8 cellular contexts compared by ENCODE assay signal in genomic region chr11:1832181-1832988, GRCh38. TPM values are rescaled to one million over a fixed set of nuclear protein-coding genes. Genes with fewer than 3 reads are reported as not detected.
A peak's percentile ranks its signal among the peaks of the same experiment; 100 is the strongest.
DNase-seq lines count a peak whose midpoint lies in the region; ATAC-seq, FAIRE-seq and TF ChIP-seq lines count a peak whose summit lies in the region.

No MANE protein-coding gene starts in this region.

- BruUV-seq in GM12878 (replicated peaks; lab: Mats Ljungman, UMichigan), result no TSS peak

- in situ Hi-C loops in GM12878 (cut with MboI), result no loop called here

- 12% methylated on average over 31 of the region's 45 CpGs for WGBS in GM12878 (ENCODE audit: insufficient coverage, insufficient replicate concordance, low lambda C conversion rate, missing lambda C conversion rate)

- RAD21 ChIA-PET in GM12878 (lab: Charles Lee; ENCODE audit: unreplicated experiment), result interaction anchor here (0.6 to 7.5 kb wide), 13 partner anchors 24 to 319 kb away, joined by 3 to 107 read pairs (median 5); partner anchors contain the start of gene KRTAP5-6

- H3K27me3 ChIP-seq in AG04450 (ENCODE audit: control insufficient read depth, insufficient read depth, low read length), result peaks cover 11% of the 10 kb centered on the region
- H3K27me3 ChIP-seq in GM12878 (replicated peaks in 1 of 2; ENCODE audit: control insufficient read depth in 2 of 2, insufficient read depth in 2 of 2, low read length in 1 of 2), result no peaks in the 10 kb centered on the region; a peak in 2 of 4 replicates
- peaks cover 13% of the 10 kb centered on the region for H3K27me3 ChIP-seq in iPS-20b (ENCODE audit: insufficient read depth, low read length)

- H3K4me2 ChIP-seq in GM12878 (ENCODE audit: control insufficient read depth, insufficient read depth), result no peak overlapping the region

- H3K9ac ChIP-seq in GM12878 (ENCODE audit: control insufficient read depth, insufficient read depth, low read length) (no peak overlapping the region), iPS-20b (ENCODE audit: low read depth, low read length) (no peak overlapping the region)

- FAIRE-seq in GM12878 (lab: Jason Lieb, UNC), result no peak

- H3K4me3 ChIP-seq in AG04450 (ENCODE audit: low read depth, low read length), result no peak overlapping the region
- H3K4me3 ChIP-seq in GM12878, result no peak overlapping the region
- peak overlapping the region; percentile 44; the same call in 1 of the 2 replicates for H3K4me3 ChIP-seq in iPS-20b (ENCODE audit: low read length)

- SMC1A ChIA-PET in GM12878 (lab: Charles Lee; ENCODE audit: uncharacterized antibody, unreplicated experiment), result interaction anchor here (0.6 to 5.9 kb wide), 13 partner anchors 10 to 319 kb away, joined by 3 to 65 read pairs (median 4); no protein-coding TSS in a partner anchor

- H4K20me1 ChIP-seq in GM12878 (ENCODE audit: control insufficient read depth, insufficient read depth), result no peaks in the 10 kb centered on the region

- ATAC-seq in GM12878 (peak; percentile 81), HG02852 (IDR thresholded peaks at IDR 0.05; ENCODE audit: unreplicated experiment) (no peak)

- H3K9me3 ChIP-seq in AG04450 (ENCODE audit: control insufficient read depth, insufficient read depth, low read length) (no peaks in the 10 kb centered on the region), GM12878 (replicated peaks; ENCODE audit: control insufficient read depth, insufficient read depth, low read length) (no peaks in the 10 kb centered on the region), iPS-20b (ENCODE audit: insufficient read depth, low read depth, low read length) (no peaks in the 10 kb centered on the region)

- peak; percentile 68 for TF ChIP-seq RAD21 in GM12878 (IDR thresholded peaks at IDR 0.05; ENCODE audit: insufficient read depth, low read depth, low read length)

- H3K79me2 ChIP-seq in GM12878 (ENCODE audit: control insufficient read depth, insufficient read depth, low read length), result no peaks in the 10 kb centered on the region

- H3K4me1 ChIP-seq in GM12878 (ENCODE audit: control insufficient read depth, insufficient read depth, low read length) (no peaks in the 10 kb centered on the region), iPS-20b (ENCODE audit: insufficient read depth, low read length) (no peaks in the 10 kb centered on the region)

- no peak overlapping the region for H2AFZ ChIP-seq in GM12878 (ENCODE audit: control insufficient read depth, low read depth, low read length)

- H3K36me3 ChIP-seq in GM12878 (ENCODE audit: control insufficient read depth in 2 of 2, insufficient read depth in 2 of 2, low read length in 1 of 2) (no peaks in the 10 kb centered on the region), iPS-20b (ENCODE audit: insufficient read depth, low read depth, low read length) (no peaks in the 10 kb centered on the region)

- no peak for TF ChIP-seq POLR2A in GM12878 (IDR thresholded peaks at IDR 0.05; ENCODE audit: low read depth, low read length)

- CTCF ChIA-PET in AG04450 (lab: Charles Lee), result interaction anchor here (0.6 to 6.1 kb wide), 40 partner anchors 10 to 320 kb away, joined by 3 to 300 read pairs (median 4); partner anchors contain the start of genes KRTAP5-6 and MRPL23
- CTCF ChIA-PET in GM12878 (lab: Yijun Ruan, JAX), result interaction anchor here (0.7 to 7.9 kb wide), 28 partner anchors 8 to 324 kb away, joined by 3 to 187 read pairs (median 5); partner anchors contain the start of genes KRTAP5-6 and LSP1

- no peak overlapping the region for H3K27ac ChIP-seq in AG04450 (ENCODE audit: low read depth, low read length)
- H3K27ac ChIP-seq in GM12878 (ENCODE audit: control insufficient read depth, insufficient read depth), result no peak overlapping the region
- H3K27ac ChIP-seq in iPS-20b (ENCODE audit: low read length), result no peak overlapping the region

- TF ChIP-seq CTCF in AG04450 (IDR thresholded peaks at IDR 0.05; ENCODE audit: low read depth, low read length), result peak; percentile 96
- TF ChIP-seq CTCF in GM20000 (IDR thresholded peaks at IDR 0.05; ENCODE audit: extremely low read depth, missing control alignments), result peak; percentile 88
- TF ChIP-seq CTCF in GM12878 (IDR thresholded peaks at IDR 0.05 in 2 of 3, conservative IDR thresholded peaks at IDR 0.05 in 1 of 3; ENCODE audit: control insufficient read depth in 2 of 3, extremely low read depth in 1 of 3, insufficient read depth in 1 of 3, low read depth in 3 of 3, low read length in 3 of 3), result peak; percentile 76 to 95 (median 76)

- no peak for TF ChIP-seq EP300 in GM12878 (IDR thresholded peaks at IDR 0.05; ENCODE audit: borderline replicate concordance in 1 of 2, control insufficient read depth in 1 of 2, low read depth in 2 of 2, low read length in 2 of 2)

- intact Hi-C loops in GM12878 (cut with micrococcal nuclease; ENCODE audit: unreplicated experiment), result loop anchor here (1.0 to 5.0 kb wide), 2 partner anchors 138 to 180 kb away; no protein-coding TSS in a partner anchor

- DNase-seq in AG04450 (ENCODE audit: low read depth, low spot score) (no peak), GM20000 (ENCODE audit: low spot score) (peak; percentile 90), T-helper 9 cell (peak; percentile 73), GM12878 (ENCODE audit: low read depth, low spot score) (no peak), OCI-M2 (lab: John Stamatoyannopoulos, UW; ENCODE audit: unreplicated experiment) (no peak)
- peak; percentile 46 for DNase-seq in stimulated activated CD4-positive, alpha-beta T cell treated with anti-CD3 and anti-CD28 coated beads, Interleukin-2, amount 100 ng/mL, for 4 hours (ENCODE audit: low read depth)

- POLR2A ChIA-PET in AG04450 (lab: Yijun Ruan, JAX) (interaction anchor here (0.7 to 1.6 kb wide), 3 partner anchors 24 to 138 kb away, joined by 3 to 8 read pairs (median 4); no protein-coding TSS in a partner anchor), GM12878 (lab: Charles Lee) (interaction anchor here (1.0 kb wide), 1 partner anchor 170 kb away, joined by 3 read pairs; no protein-coding TSS in a partner anchor)

RNA-seq across cellular contexts. Expression of gene SYT8, which starts 2.4 kb away (rescaled TPM):
- polyA plus RNA-seq in AG04450 (2011; rRNA removed), result not detected in 2 replicates
- polyA minus RNA-seq in AG04450 (2011; rRNA and poly(A)+ RNA removed), result not detected in 2 replicates
- not detected in 2 replicates for total RNA-seq in GM12878 (2013; cell fraction: nucleolus; rRNA removed)
- not detected in 2 replicates for total RNA-seq in GM12878 (2014; rRNA removed)
- not detected in 2 replicates for total RNA-seq in GM12878 (2014; rRNA removed; fragmentation: Illumina TruSeq; extraction: Trizol)
- 0.19 TPM in 1 of 2 replicates, not detected in the other for total RNA-seq in GM12878 (2021)
- polyA plus RNA-seq in GM12878 (2011; ENCODE audit: low read depth), result 0.16 TPM
- not detected in 2 replicates for polyA plus RNA-seq in GM12878 (2011; rRNA removed)
- polyA plus RNA-seq in GM12878 (2011; cell fraction: cytosol; rRNA removed), result 0.09 TPM in 1 of 2 replicates, not detected in the other
- polyA plus RNA-seq in GM12878 (2011; cell fraction: nucleus; rRNA removed), result 1.3 and 1.4 TPM in 2 replicates
- 0.16 and 0.46 TPM in 2 replicates for polyA plus RNA-seq in GM12878 (2012)
- polyA plus RNA-seq in GM12878 (2014; fragmentation: Illumina TruSeq; extraction: Trizol), result not detected in 2 replicates
- polyA plus RNA-seq in GM12878 (2014; fragmentation: Nextera tagmentation; extraction: Ambion mirVana), result not detected
- polyA plus RNA-seq in GM12878 (2014; rRNA removed), result 0.44 TPM in 1 of 2 replicates, not detected in the other
- not detected for polyA plus RNA-seq in GM12878 (2016; fragmentation: Nextera tagmentation; extraction: Ambion mirVana)
- polyA minus RNA-seq in GM12878 (2011; rRNA and poly(A)+ RNA removed), result not detected in 2 replicates
- polyA minus RNA-seq in GM12878 (2011; cell fraction: cytosol; rRNA and poly(A)+ RNA removed), result not detected in 2 replicates
- polyA minus RNA-seq in GM12878 (2011; cell fraction: nucleus; rRNA and poly(A)+ RNA removed), result 0.19 TPM in 1 of 2 replicates, not detected in the other

RNA-seq across cellular contexts. Expression of gene TNNI2, which starts 6.4 kb away (rescaled TPM):
- polyA plus RNA-seq in AG04450 (2011; rRNA removed) (not detected in 2 replicates), GM12878 (2011; rRNA removed) (0.35 TPM in 1 of 2 replicates, not detected in the other), GM12878 (2014; fragmentation: Illumina TruSeq; extraction: Trizol) (not detected in 2 replicates), GM12878 (2014; fragmentation: Nextera tagmentation; extraction: Ambion mirVana) (under 1 TPM; 0.14 to 0.33 TPM), GM12878 (2014; rRNA removed) (0.37 and 0.56 TPM in 2 replicates), GM12878 (2016; fragmentation: Nextera tagmentation; extraction: Ambion mirVana) (not detected)
- polyA minus RNA-seq in AG04450 (2011; rRNA and poly(A)+ RNA removed), result not detected in 2 replicates
- total RNA-seq in GM12878 (2013; cell fraction: nucleolus; rRNA removed), result not detected in 2 replicates
- total RNA-seq in GM12878 (2014; rRNA removed) (0.76 and 0.79 TPM in 2 replicates), GM12878 (2014; rRNA removed; fragmentation: Illumina TruSeq; extraction: Trizol) (0.37 TPM in 1 of 2 replicates, not detected in the other), GM12878 (2021) (0.38 and 0.61 TPM in 2 replicates)
- polyA plus RNA-seq in GM12878 (2011; ENCODE audit: low read depth), result not detected
- 0.17 and 0.24 TPM in 2 replicates for polyA plus RNA-seq in GM12878 (2011; cell fraction: cytosol; rRNA removed)
- 0.57 and 0.87 TPM in 2 replicates for polyA plus RNA-seq in GM12878 (2011; cell fraction: nucleus; rRNA removed)
- polyA plus RNA-seq in GM12878 (2012), result 0.72 and 0.80 TPM in 2 replicates
- 1.1 TPM in 1 of 2 replicates, not detected in the other for polyA minus RNA-seq in GM12878 (2011; rRNA and poly(A)+ RNA removed)
- not detected in 2 replicates for polyA minus RNA-seq in GM12878 (2011; cell fraction: cytosol; rRNA and poly(A)+ RNA removed)
- not detected in 2 replicates for polyA minus RNA-seq in GM12878 (2011; cell fraction: nucleus; rRNA and poly(A)+ RNA removed)

RNA-seq across cellular contexts. Expression of gene LSP1, which starts 20.5 kb away (rescaled TPM):
- 0.10 TPM in 1 of 2 replicates, not detected in the other for polyA plus RNA-seq in AG04450 (2011; rRNA removed)
- not detected in 2 replicates for polyA minus RNA-seq in AG04450 (2011; rRNA and poly(A)+ RNA removed)
- 108 and 116 TPM in 2 replicates for total RNA-seq in GM12878 (2013; cell fraction: nucleolus; rRNA removed)
- 374 and 409 TPM in 2 replicates for total RNA-seq in GM12878 (2014; rRNA removed)
- 152 and 171 TPM in 2 replicates for total RNA-seq in GM12878 (2014; rRNA removed; fragmentation: Illumina TruSeq; extraction: Trizol)
- total RNA-seq in GM12878 (2021), result 478 and 488 TPM in 2 replicates
- 194 TPM for polyA plus RNA-seq in GM12878 (2011; ENCODE audit: low read depth)
- 156 and 283 TPM in 2 replicates for polyA plus RNA-seq in GM12878 (2011; rRNA removed)
- 242 and 323 TPM in 2 replicates for polyA plus RNA-seq in GM12878 (2011; cell fraction: cytosol; rRNA removed)
- polyA plus RNA-seq in GM12878 (2011; cell fraction: nucleus; rRNA removed), result 182 and 199 TPM in 2 replicates
- polyA plus RNA-seq in GM12878 (2012), result 365 and 472 TPM in 2 replicates
- polyA plus RNA-seq in GM12878 (2014; fragmentation: Illumina TruSeq; extraction: Trizol), result 109 and 328 TPM in 2 replicates
- polyA plus RNA-seq in GM12878 (2014; fragmentation: Nextera tagmentation; extraction: Ambion mirVana), result 10 to 100 TPM; 19.2 to 34.2 TPM
- polyA plus RNA-seq in GM12878 (2014; rRNA removed), result 411 and 535 TPM in 2 replicates
- polyA plus RNA-seq in GM12878 (2016; fragmentation: Nextera tagmentation; extraction: Ambion mirVana), result 100 to 1,000 TPM; 442 to 487 TPM
- polyA minus RNA-seq in GM12878 (2011; rRNA and poly(A)+ RNA removed), result 57.7 and 106 TPM in 2 replicates
- polyA minus RNA-seq in GM12878 (2011; cell fraction: cytosol; rRNA and poly(A)+ RNA removed), result 52.5 and 54.1 TPM in 2 replicates
- 14.3 and 28.3 TPM in 2 replicates for polyA minus RNA-seq in GM12878 (2011; cell fraction: nucleus; rRNA and poly(A)+ RNA removed)

RNA-seq across cellular contexts. Expression of gene PRR33, which starts 59.3 kb away (rescaled TPM):
- not detected in 2 replicates for polyA plus RNA-seq in AG04450 (2011; rRNA removed)
- polyA minus RNA-seq in AG04450 (2011; rRNA and poly(A)+ RNA removed), result not detected in 2 replicates
- total RNA-seq in GM12878 (2013; cell fraction: nucleolus; rRNA removed), result not detected in 2 replicates
- not detected in 2 replicates for total RNA-seq in GM12878 (2014; rRNA removed)
- total RNA-seq in GM12878 (2014; rRNA removed; fragmentation: Illumina TruSeq; extraction: Trizol), result not detected in 2 replicates
- total RNA-seq in GM12878 (2021), result not detected in 2 replicates
- 3.0 TPM for polyA plus RNA-seq in GM12878 (2011; ENCODE audit: low read depth)
- not detected in 2 replicates for polyA plus RNA-seq in GM12878 (2011; rRNA removed)
- polyA plus RNA-seq in GM12878 (2011; cell fraction: cytosol; rRNA removed), result 0.01 TPM in 1 of 2 replicates, not detected in the other
- polyA plus RNA-seq in GM12878 (2011; cell fraction: nucleus; rRNA removed), result not detected in 2 replicates
- polyA plus RNA-seq in GM12878 (2012), result 6.1 and 10.8 TPM in 2 replicates
- not detected in 2 replicates for polyA plus RNA-seq in GM12878 (2014; fragmentation: Illumina TruSeq; extraction: Trizol)
- under 1 TPM in 1 of 2 experiments, not detected in 1; 0.02 TPM for polyA plus RNA-seq in GM12878 (2014; fragmentation: Nextera tagmentation; extraction: Ambion mirVana)
- 0.03 TPM in 2 replicates for polyA plus RNA-seq in GM12878 (2014; rRNA removed)
- 1 to 10 TPM in 1 of 2 experiments, under 1 TPM in 1; 0.74 to 1.0 TPM for polyA plus RNA-seq in GM12878 (2016; fragmentation: Nextera tagmentation; extraction: Ambion mirVana)
- polyA minus RNA-seq in GM12878 (2011; rRNA and poly(A)+ RNA removed), result not detected in 2 replicates
- not detected in 2 replicates for polyA minus RNA-seq in GM12878 (2011; cell fraction: cytosol; rRNA and poly(A)+ RNA removed)
- polyA minus RNA-seq in GM12878 (2011; cell fraction: nucleus; rRNA and poly(A)+ RNA removed), result not detected in 2 replicates

Comparison
In these comparisons a context has a peak if more than half of its experiments do, and no peak if none do; other contexts are left out.
1. DNase-seq: peak in GM20000 (single experiment), T-helper 9 cell (single experiment) and stimulated activated CD4-positive, alpha-beta T cell treated with anti-CD3 and anti-CD28 coated beads, Interleukin-2, amount 100 ng/mL, for 4 hours (single experiment); none in AG04450 (single experiment), GM12878 (single experiment) and OCI-M2 (single experiment).
2. RNA of gene LSP1, which starts 20.5 kb away (polyA plus RNA-seq): 19.2 to 535 TPM in GM12878; 0.10 TPM in AG04450; every median in the first group is over 10 times any median in the second.
3. Peak in every context shown above with its lines, with median percentiles within 50 percentile points of each other: CTCF ChIP-seq.